ENCODE assay signal across 8 cellular contexts in genomic region chr12:123660328-123660727, GRCh38. TPM values are rescaled to one million over a fixed set of nuclear protein-coding genes. Genes with fewer than 3 reads are reported as not detected.
DNase-seq lines count a peak whose midpoint lies in the region; ATAC-seq and TF ChIP-seq lines count a peak whose summit lies in the region.
"Had no signal": no experiment of that assay in that cellular context is flagged by ENCODE, and none has a peak within 500 bp of the region (broad histone marks: within the 10 kb centered on the region; RNA-seq: fewer than 3 reads in every experiment).

No MANE protein-coding gene starts in this region.

- H3K9me3 Mint-ChIP-seq in naive thymus-derived CD4-positive, alpha-beta T cell = no peaks in the 10 kb centered on the region

- intact Hi-C loops in naive thymus-derived CD4-positive, alpha-beta T cell (cut with micrococcal nuclease) = no loop called here

- no peaks in the 10 kb centered on the region for H3K27me3 Mint-ChIP-seq in naive thymus-derived CD4-positive, alpha-beta T cell

- H3K27ac ChIP-seq in AG04450 (ENCODE audit: low read depth, low read length) = no peak overlapping the region
- no peak overlapping the region for H3K27ac ChIP-seq in naive thymus-derived CD4-positive, alpha-beta T cell (ENCODE audit: low read depth, low read length)

- H3K36me3 Mint-ChIP-seq in naive thymus-derived CD4-positive, alpha-beta T cell = peaks cover 11 to 33% (median 18%) of the 10 kb centered on the region in 5 donors

- TF ChIP-seq CTCF in AG04450 (IDR thresholded peaks at IDR 0.05; ENCODE audit: low read depth, low read length) (no peak), fibroblast of mammary gland (conservative IDR thresholded peaks at IDR 0.05; ENCODE audit: control insufficient read depth, insufficient read depth, low read depth, low read length) (no peak)

- DNase-seq in AG04450 (ENCODE audit: low read depth, low spot score) (peak; percentile 34), M059J (ENCODE audit: low read depth) (peak; percentile 84), fibroblast of mammary gland (ENCODE audit: low read depth) (peak; percentile 94), D341Med (ENCODE audit: low spot score) (no peak)
- no peak for DNase-seq in activated CD4-positive, CD25-positive, alpha-beta regulatory T cell treated with anti-CD3 and anti-CD28 coated beads, Interleukin-2, amount 50 U/mL, for 72 hours
- no peak for DNase-seq in naive thymus-derived CD4-positive, alpha-beta T cell
- DNase-seq: retina, RPMI8226 had no signal

- H3K36me3 ChIP-seq in naive thymus-derived CD4-positive, alpha-beta T cell (ENCODE audit: control insufficient read depth in 2 of 3, insufficient read depth in 3 of 3, low read length in 3 of 3) = peaks cover 0 to 33% (median 4%) of the 10 kb centered on the region in 3 experiments

- no peaks in the 10 kb centered on the region for H3K9me3 ChIP-seq in AG04450 (ENCODE audit: control insufficient read depth, insufficient read depth, low read length)
- H3K9me3 ChIP-seq in naive thymus-derived CD4-positive, alpha-beta T cell (ENCODE audit: control insufficient read depth in 2 of 3, low read length in 3 of 3) = no peaks in the 10 kb centered on the region

- H3K27ac Mint-ChIP-seq in naive thymus-derived CD4-positive, alpha-beta T cell = peak overlapping the region in 1 of 9 donors; percentile 38

- H3K4me1 Mint-ChIP-seq in naive thymus-derived CD4-positive, alpha-beta T cell = peaks cover 0 to 18% (median 0%) of the 10 kb centered on the region in 7 donors

- ATAC-seq in naive thymus-derived CD4-positive, alpha-beta T cell = no peak

- H3K4me3 Mint-ChIP-seq in naive thymus-derived CD4-positive, alpha-beta T cell = peak overlapping the region in 1 of 10 donors; percentile 21

- no peak overlapping the region for H3K4me3 ChIP-seq in AG04450 (ENCODE audit: low read depth, low read length)
- H3K4me3 ChIP-seq in fibroblast of mammary gland (ENCODE audit: control insufficient read depth, low read depth, low read length) = no peak overlapping the region
- H3K4me3 ChIP-seq in naive thymus-derived CD4-positive, alpha-beta T cell (ENCODE audit: low read length) = no peak overlapping the region

- H3K4me1 ChIP-seq in naive thymus-derived CD4-positive, alpha-beta T cell (ENCODE audit: control insufficient read depth in 2 of 2, insufficient read depth in 2 of 2, low read length in 2 of 2) = no peaks in the 10 kb centered on the region

- no peaks in the 10 kb centered on the region for H3K27me3 ChIP-seq in AG04450 (ENCODE audit: control insufficient read depth, insufficient read depth, low read length)
- H3K27me3 ChIP-seq in naive thymus-derived CD4-positive, alpha-beta T cell (ENCODE audit: control insufficient read depth in 2 of 2, insufficient read depth in 2 of 2, low read length in 2 of 2) = no peaks in the 10 kb centered on the region

- CTCF ChIA-PET in AG04450 (lab: Charles Lee) = interaction anchor here (1.5 kb wide), 1 partner anchor 323 kb away, joined by 6 read pairs; no protein-coding TSS in a partner anchor
- CTCF ChIA-PET in naive thymus-derived CD4-positive, alpha-beta T cell (lab: Charles Lee) = no interaction called here

- POLR2A ChIA-PET in AG04450 (lab: Yijun Ruan, JAX) = interaction anchor here (0.6 to 1.9 kb wide), 2 partner anchors 52 to 1045 kb away, joined by 6 to 7 read pairs; partner anchors contain the start of gene ATP6V0A2
- POLR2A ChIA-PET in naive thymus-derived CD4-positive, alpha-beta T cell (lab: Charles Lee) = no interaction called here

RNA-seq across cellular contexts. Expression of gene TCTN2, which starts 10.6 kb away (rescaled TPM):
- 8.6 and 9.1 TPM in 2 replicates for polyA plus RNA-seq in AG04450 (2011; rRNA removed)
- 13.3 and 13.8 TPM in 2 replicates for polyA minus RNA-seq in AG04450 (2011; rRNA and poly(A)+ RNA removed)
- 17.4 and 22.9 TPM in 2 replicates for total RNA-seq in M059J (2014; rRNA removed; shearing (Covaris generic))
- 1 to 10 TPM; 2.5 to 9.1 (median 5.3) TPM for total RNA-seq in naive thymus-derived CD4-positive, alpha-beta T cell
- 1 to 10 TPM; 1.1 to 1.6 TPM for polyA plus RNA-seq in naive thymus-derived CD4-positive, alpha-beta T cell

RNA-seq across cellular contexts. Expression of gene GTF2H3, which starts 26.7 kb away (rescaled TPM):
- polyA plus RNA-seq in AG04450 (2011; rRNA removed) = 35.8 and 55.1 TPM in 2 replicates
- 22.3 and 32.7 TPM in 2 replicates for polyA minus RNA-seq in AG04450 (2011; rRNA and poly(A)+ RNA removed)
- 61.3 and 67.7 TPM in 2 replicates for total RNA-seq in M059J (2014; rRNA removed; shearing (Covaris generic))
- 10 to 100 TPM; 21.4 to 39.7 (median 27.7) TPM for total RNA-seq in naive thymus-derived CD4-positive, alpha-beta T cell
- 10 to 100 TPM; 43.2 to 47.2 TPM for polyA plus RNA-seq in naive thymus-derived CD4-positive, alpha-beta T cell

RNA-seq across cellular contexts. Expression of gene EIF2B1, which starts 26.8 kb away (rescaled TPM):
- polyA plus RNA-seq in AG04450 (2011; rRNA removed) = 36.6 and 37.8 TPM in 2 replicates
- polyA minus RNA-seq in AG04450 (2011; rRNA and poly(A)+ RNA removed) = 15.6 and 15.9 TPM in 2 replicates
- 140 and 157 TPM in 2 replicates for total RNA-seq in M059J (2014; rRNA removed; shearing (Covaris generic))
- total RNA-seq in naive thymus-derived CD4-positive, alpha-beta T cell = 10 to 100 TPM; 44.0 to 64.3 (median 49.5) TPM
- 10 to 100 TPM; 70.7 to 74.3 TPM for polyA plus RNA-seq in naive thymus-derived CD4-positive, alpha-beta T cell

RNA-seq across cellular contexts. Expression of gene ATP6V0A2, which starts 51.8 kb away (rescaled TPM):
- polyA plus RNA-seq in AG04450 (2011; rRNA removed) = 28.9 and 30.0 TPM in 2 replicates
- 39.3 and 39.9 TPM in 2 replicates for polyA minus RNA-seq in AG04450 (2011; rRNA and poly(A)+ RNA removed)
- 8.6 and 17.0 TPM in 2 replicates for total RNA-seq in M059J (2014; rRNA removed; shearing (Covaris generic))
- 10 to 100 TPM; 36.7 to 47.6 (median 37.6) TPM for total RNA-seq in naive thymus-derived CD4-positive, alpha-beta T cell
- 10 to 100 TPM; 10.5 to 15.5 TPM for polyA plus RNA-seq in naive thymus-derived CD4-positive, alpha-beta T cell

RNA-seq across cellular contexts. Expression of gene DDX55, which starts 58.4 kb away (rescaled TPM):
- polyA plus RNA-seq in AG04450 (2011; rRNA removed) = 12.6 and 15.4 TPM in 2 replicates
- 11.5 and 12.6 TPM in 2 replicates for polyA minus RNA-seq in AG04450 (2011; rRNA and poly(A)+ RNA removed)
- 18.9 and 33.6 TPM in 2 replicates for total RNA-seq in M059J (2014; rRNA removed; shearing (Covaris generic))
- total RNA-seq in naive thymus-derived CD4-positive, alpha-beta T cell = 10 to 100 TPM; 26.0 to 54.0 (median 43.4) TPM
- 10 to 100 TPM; 17.1 to 21.5 TPM for polyA plus RNA-seq in naive thymus-derived CD4-positive, alpha-beta T cell

Comparison
In these comparisons a context has a peak if more than half of its experiments do, and no peak if none do; other contexts are left out.
1. DNase-seq: peak in AG04450 (single experiment), M059J (single experiment) and fibroblast of mammary gland (single experiment); none in activated CD4-positive, CD25-positive, alpha-beta regulatory T cell treated with anti-CD3 and anti-CD28 coated beads, Interleukin-2, amount 50 U/mL, for 72 hours (single experiment), D341Med (single experiment) and naive thymus-derived CD4-positive, alpha-beta T cell (0 of 9).